Comparison of ENCODE assay signal across 1 cellular context in genomic region chr20:45925821-45926506, GRCh38.
TF ChIP-seq lines count a peak whose summit lies in the region.

No MANE protein-coding gene starts in this region.

TF ChIP-seq in HepG2, 621 proteins besides CTCF, POLR2A, EP300 and RAD21 (continued from another document and continues in another):
- TF ChIP-seq ZNF879 (CRISPR knock-in tag; IDR thresholded peaks at IDR 0.05) = no peak
- no peak; the same call in 1 of the 2 replicates for TF ChIP-seq FOSL2 (CRISPR knock-in tag; IDR thresholded peaks at IDR 0.05)
- no peak for TF ChIP-seq MAFF (IDR thresholded peaks at IDR 0.05; ENCODE audit: low read depth, low read length)
- no peak for TF ChIP-seq MTERF4 (CRISPR knock-in tag; IDR thresholded peaks at IDR 0.05)
- no peak for TF ChIP-seq ZNF552 (CRISPR knock-in tag; IDR thresholded peaks at IDR 0.05; ENCODE audit: borderline replicate concordance)
- TF ChIP-seq ARID3A (IDR thresholded peaks at IDR 0.05; ENCODE audit: low read depth, low read length) = no peak
- TF ChIP-seq ATF7 (IDR thresholded peaks at IDR 0.05) = no peak
- no peak for TF ChIP-seq ATF7 (CRISPR knock-in tag; IDR thresholded peaks at IDR 0.05)
- no peak for TF ChIP-seq ZNF275 (CRISPR knock-in tag; IDR thresholded peaks at IDR 0.05; ENCODE audit: borderline replicate concordance)
- TF ChIP-seq SMYD3 (CRISPR knock-in tag; IDR thresholded peaks at IDR 0.05) = no peak; the same call in 1 of the 2 replicates
- TF ChIP-seq MTF2 (CRISPR knock-in tag; IDR thresholded peaks at IDR 0.05; ENCODE audit: borderline replicate concordance) = no peak
- TF ChIP-seq BRCA1 (CRISPR knock-in tag; IDR thresholded peaks at IDR 0.05) = peak; percentile 80; the same call in 1 of the 2 replicates
- no peak for TF ChIP-seq AFF4 (CRISPR knock-in tag; IDR thresholded peaks at IDR 0.05)
- no peak for TF ChIP-seq PHF5A (CRISPR knock-in tag; IDR thresholded peaks at IDR 0.05; ENCODE audit: low read depth, unreplicated experiment)
- TF ChIP-seq MED1 (CRISPR knock-in tag; IDR thresholded peaks at IDR 0.05) = peak; percentile 64
- TF ChIP-seq SCMH1 (CRISPR knock-in tag; IDR thresholded peaks at IDR 0.05; ENCODE audit: borderline replicate concordance) = no peak
- TF ChIP-seq NFYB (CRISPR knock-in tag; IDR thresholded peaks at IDR 0.05) = no peak
- TF ChIP-seq PCBP1 (IDR thresholded peaks at IDR 0.05; ENCODE audit: borderline replicate concordance, low read depth, low read length) = no peak
- no peak for TF ChIP-seq NFYC (CRISPR knock-in tag; IDR thresholded peaks at IDR 0.05)
- TF ChIP-seq DNMT1 (CRISPR knock-in tag; IDR thresholded peaks at IDR 0.05) = no peak
- TF ChIP-seq POGZ (CRISPR knock-in tag; IDR thresholded peaks at IDR 0.05) = no peak
- TF ChIP-seq KDM5B (CRISPR knock-in tag; IDR thresholded peaks at IDR 0.05; ENCODE audit: borderline replicate concordance) = no peak
- TF ChIP-seq MXD3 (CRISPR knock-in tag; IDR thresholded peaks at IDR 0.05) = no peak
- TF ChIP-seq MAF1 (CRISPR knock-in tag; IDR thresholded peaks at IDR 0.05; ENCODE audit: borderline replicate concordance) = no peak
- TF ChIP-seq GMEB1 (CRISPR knock-in tag; IDR thresholded peaks at IDR 0.05; ENCODE audit: borderline replicate concordance) = no peak
- TF ChIP-seq ISX (CRISPR knock-in tag; conservative IDR thresholded peaks at IDR 0.05) = no peak
- no peak for TF ChIP-seq ZNF12 (CRISPR knock-in tag; IDR thresholded peaks at IDR 0.05)
- no peak for TF ChIP-seq PAF1 (CRISPR knock-in tag; IDR thresholded peaks at IDR 0.05)
- TF ChIP-seq KLF16 (CRISPR knock-in tag; IDR thresholded peaks at IDR 0.05) = no peak
- TF ChIP-seq ZNF709 (CRISPR knock-in tag; IDR thresholded peaks at IDR 0.05) = 0 out of 2 replicates have a peak, but pooled peaks have one; percentile 23
- no peak for TF ChIP-seq SMARCC2 (IDR thresholded peaks at IDR 0.05)
- no peak for TF ChIP-seq BCL3 (CRISPR knock-in tag; IDR thresholded peaks at IDR 0.05)
- TF ChIP-seq NBN (conservative IDR thresholded peaks at IDR 0.05) = no peak
- TF ChIP-seq ZNF703 (CRISPR knock-in tag; IDR thresholded peaks at IDR 0.05; ENCODE audit: borderline replicate concordance) = no peak
- peak; percentile 42; the same call in 1 of the 2 replicates for TF ChIP-seq ZNF350 (CRISPR knock-in tag; IDR thresholded peaks at IDR 0.05; ENCODE audit: borderline replicate concordance, low read depth)
- peak; percentile 31; the same call in 1 of the 2 replicates for TF ChIP-seq ZFX (CRISPR knock-in tag; IDR thresholded peaks at IDR 0.05; ENCODE audit: low read depth)
- no peak for TF ChIP-seq TFDP2 (CRISPR knock-in tag; IDR thresholded peaks at IDR 0.05)
- TF ChIP-seq YEATS2 (CRISPR knock-in tag; IDR thresholded peaks at IDR 0.05; ENCODE audit: borderline replicate concordance) = no peak
- no peak for TF ChIP-seq ZNF564 (CRISPR knock-in tag; IDR thresholded peaks at IDR 0.05)
- no peak for TF ChIP-seq KDM6A (CRISPR knock-in tag; IDR thresholded peaks at IDR 0.05; ENCODE audit: low read depth)
- TF ChIP-seq MBD4 (IDR thresholded peaks at IDR 0.05; ENCODE audit: borderline replicate concordance, low read length) = no peak
- no peak for TF ChIP-seq ZNF567 (CRISPR knock-in tag; IDR thresholded peaks at IDR 0.05; ENCODE audit: borderline replicate concordance)
- no peak for TF ChIP-seq ZNF280B (CRISPR knock-in tag; IDR thresholded peaks at IDR 0.05; ENCODE audit: borderline replicate concordance)
- no peak for TF ChIP-seq ZBTB14 (CRISPR knock-in tag; IDR thresholded peaks at IDR 0.05)
- peak; percentile 51; the same call in 1 of the 2 replicates for TF ChIP-seq HOXA3 (CRISPR knock-in tag; IDR thresholded peaks at IDR 0.05)
- no peak for TF ChIP-seq HMGXB4 (CRISPR knock-in tag; IDR thresholded peaks at IDR 0.05; ENCODE audit: borderline replicate concordance in 1 of 2, low read depth in 1 of 2)
- TF ChIP-seq TEAD2 (CRISPR knock-in tag; IDR thresholded peaks at IDR 0.05) = no peak
- no peak for TF ChIP-seq ZNF414 (CRISPR knock-in tag; IDR thresholded peaks at IDR 0.05)
- TF ChIP-seq TBX2 (CRISPR knock-in tag; IDR thresholded peaks at IDR 0.05; ENCODE audit: borderline replicate concordance) = no peak
- TF ChIP-seq ZSCAN25 (CRISPR knock-in tag; IDR thresholded peaks at IDR 0.05) = peak; percentile 44
- TF ChIP-seq RXRB (CRISPR knock-in tag; IDR thresholded peaks at IDR 0.05; ENCODE audit: borderline replicate concordance) = no peak
- TF ChIP-seq ZNF749 (CRISPR knock-in tag; IDR thresholded peaks at IDR 0.05; ENCODE audit: borderline replicate concordance) = no peak
